In the genomic region with DNA sequence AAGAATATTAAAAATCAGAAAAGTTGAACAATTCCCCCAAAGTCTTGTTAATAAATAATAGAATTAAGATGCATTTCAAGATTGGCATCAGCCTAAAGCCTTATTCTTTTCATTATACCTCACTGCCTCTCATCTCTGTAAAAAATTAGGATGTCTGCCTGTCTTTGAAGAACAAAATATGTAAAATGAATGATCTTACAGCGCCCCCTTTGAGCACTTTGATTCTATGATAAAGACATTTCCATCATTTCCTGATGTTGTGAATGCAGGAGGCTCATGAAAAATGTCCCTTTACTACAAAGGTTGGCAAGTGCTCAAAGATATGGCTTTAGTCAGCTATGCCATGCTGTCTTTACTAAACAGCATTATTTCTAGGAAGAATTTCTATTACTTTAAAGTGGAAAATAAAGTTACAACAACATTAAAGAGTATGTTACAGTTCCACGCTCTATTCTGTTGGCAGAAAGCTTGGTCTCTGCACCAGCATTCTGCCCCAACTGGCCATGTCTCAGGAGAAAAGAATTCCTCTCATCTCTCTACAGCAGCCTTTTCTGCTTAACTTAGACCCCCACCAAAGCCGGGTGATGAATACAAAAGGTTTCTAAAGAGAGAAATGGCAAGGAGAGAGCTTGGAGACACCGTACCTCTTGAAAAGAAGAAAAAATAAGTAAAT, we compare ENCODE assay signal across 9 cellular contexts.
DNase-seq lines count a peak whose midpoint lies in the region; ATAC-seq and TF ChIP-seq lines count a peak whose summit lies in the region.
"Had no signal": no experiment of that assay in that cellular context is flagged by ENCODE, and none has a peak within 500 bp of the region (broad histone marks: within the 10 kb centered on the region; RNA-seq: fewer than 3 reads in every experiment).

No MANE protein-coding gene starts in this region.

- peak; percentile 71 for TF ChIP-seq CTCF in Loucy (conservative IDR thresholded peaks at IDR 0.05; ENCODE audit: low read length)
- TF ChIP-seq CTCF in astrocyte of the cerebellum (IDR thresholded peaks at IDR 0.05; ENCODE audit: low read depth, low read length, missing control alignments) = peak; percentile 44

- no peak overlapping the region for H3K4me3 ChIP-seq in Loucy (ENCODE audit: low read length, poor library complexity, severe bottlenecking)
- no peak overlapping the region for H3K4me3 ChIP-seq in astrocyte of the cerebellum (ENCODE audit: low read depth, low read length)

- H3K4me2 ChIP-seq in Loucy (ENCODE audit: low read depth, low read length, poor library complexity, severe bottlenecking) = no peak overlapping the region

- no peaks in the 10 kb centered on the region for H3K9me2 ChIP-seq in Loucy (replicated peaks; ENCODE audit: low read depth, low read length)

- H3K9ac ChIP-seq in Loucy (ENCODE audit: low read depth, low read length, poor library complexity, severe bottlenecking) = no peak overlapping the region

- intact Hi-C loops in posterior cingulate gyrus (cut with DNase I) = no loop called here

- H3K27me3 ChIP-seq in Loucy (ENCODE audit: insufficient read depth, low read length, poor library complexity, severe bottlenecking) = no peaks in the 10 kb centered on the region

- H3K36me3 ChIP-seq in Loucy (ENCODE audit: insufficient read depth, low read length) = no peaks in the 10 kb centered on the region

- H4K20me1 ChIP-seq in Loucy (ENCODE audit: insufficient read depth, low read length, poor library complexity, severe bottlenecking) = no peaks in the 10 kb centered on the region

- no peaks in the 10 kb centered on the region for H3F3A ChIP-seq in Loucy (ENCODE audit: low read depth)

- no peaks in the 10 kb centered on the region for H3K79me2 ChIP-seq in Loucy (ENCODE audit: insufficient read depth, low read length)

- no peaks in the 10 kb centered on the region for H3K9me3 ChIP-seq in Loucy (ENCODE audit: insufficient read depth, low read depth, low read length)

- in situ Hi-C loops in astrocyte of the cerebellum (cut with HindIII; ENCODE audit: low sequenced_read_pairs) = no loop called here

- DNase-seq in Daoy (ENCODE audit: low read depth) = peak; percentile 47
- DNase-seq in astrocyte of the cerebellum (ENCODE audit: low read depth) = peak; percentile 36
- peak; percentile 77 for DNase-seq in myocyte (ENCODE audit: low read depth)
- DNase-seq in T1000 (lab: John Stamatoyannopoulos, UW) = no peak
- no peak for DNase-seq in NCI-H2171 (lab: John Stamatoyannopoulos, UW)
- no peak for DNase-seq in posterior cingulate gyrus
- DNase-seq: stimulated activated CD4-positive, alpha-beta T cell treated with anti-CD3 and anti-CD28 coated beads, Interleukin-2, amount 100 ng/mL, for 48 hours had no signal

- peak overlapping the region; percentile 7; the same call in 1 of the 2 replicates for H2AFZ ChIP-seq in Loucy (ENCODE audit: low read length)

- H3K4me1 ChIP-seq in Loucy (ENCODE audit: insufficient read depth, low read length, poor library complexity, severe bottlenecking) = no peaks in the 10 kb centered on the region

- no peak for ATAC-seq in GM18909 (IDR thresholded peaks at IDR 0.05; ENCODE audit: poor library complexity, unreplicated experiment)

Comparison
In these comparisons a context has a peak if more than half of its experiments do, and no peak if none do; other contexts are left out.
1. DNase-seq: peak in Daoy (single experiment), astrocyte of the cerebellum (single experiment) and myocyte (single experiment); none in T1000 (single experiment), NCI-H2171 (single experiment) and posterior cingulate gyrus (0 of 10).